In genomic region chr11:66020618-66021357, GRCh38 we compare ENCODE assay signal across 1 cellular context.
TF ChIP-seq lines count a peak whose summit lies in the region.

No MANE protein-coding gene starts in this region.

TF ChIP-seq in K562, 482 proteins besides CTCF, POLR2A, EP300 and RAD21 (continued from another document):
- TF ChIP-seq ZNF280B (CRISPR knock-in tag; IDR thresholded peaks at IDR 0.05) (no peak), ZNF696 (CRISPR knock-in tag; conservative IDR thresholded peaks at IDR 0.05) (no peak), ZNF445 (CRISPR knock-in tag; IDR thresholded peaks at IDR 0.05; ENCODE audit: low read depth) (no peak), HINFP (tag; conservative IDR thresholded peaks at IDR 0.05; ENCODE audit: low read depth) (no peak), SMAD2 (IDR thresholded peaks at IDR 0.05; ENCODE audit: low read depth, low read length) (no peak), KLF10 (CRISPR knock-in tag; IDR thresholded peaks at IDR 0.05) (no peak), RBM14 (IDR thresholded peaks at IDR 0.05; ENCODE audit: borderline replicate concordance, insufficient read depth, low read depth, low read length) (no peak), KLF16 (IDR thresholded peaks at IDR 0.05) (no peak), SRSF1 (IDR thresholded peaks at IDR 0.05; ENCODE audit: low read depth, low read length) (no peak), RFX5 (IDR thresholded peaks at IDR 0.05; ENCODE audit: low read depth, low read length) (no peak), PHF20 (IDR thresholded peaks at IDR 0.05; ENCODE audit: partially characterized antibody) (no peak), ZNF133 (CRISPR knock-in tag; IDR thresholded peaks at IDR 0.05) (no peak), ZFP1 (CRISPR knock-in tag; IDR thresholded peaks at IDR 0.05) (no peak), PML (IDR thresholded peaks at IDR 0.05; ENCODE audit: low read length) (no peak), GABPA (tag; conservative IDR thresholded peaks at IDR 0.05; ENCODE audit: low read depth) (peak; percentile 47), NEUROD1 (IDR thresholded peaks at IDR 0.05; ENCODE audit: borderline replicate concordance, low read depth, low read length, partially characterized antibody) (peak; percentile 54), SAFB (IDR thresholded peaks at IDR 0.05; ENCODE audit: borderline replicate concordance, low read depth, low read length) (no peak), LEF1 (IDR thresholded peaks at IDR 0.05) (no peak), CEBPG (CRISPR knock-in tag; IDR thresholded peaks at IDR 0.05) (no peak), CEBPG (tag; conservative IDR thresholded peaks at IDR 0.05 in 1 of 2, IDR thresholded peaks at IDR 0.05 in 1 of 2) (no peak), ARID1B (IDR thresholded peaks at IDR 0.05) (peak; percentile 64), DPF2 (IDR thresholded peaks at IDR 0.05) (peak; percentile 59; the same call in 1 of the 2 replicates), HDAC2 (IDR thresholded peaks at IDR 0.05) (no peak), RAD51 (IDR thresholded peaks at IDR 0.05; ENCODE audit: borderline replicate concordance, low read depth) (no peak), ZBTB33 (CRISPR knock-in tag; IDR thresholded peaks at IDR 0.05) (no peak), EZH2 (IDR thresholded peaks at IDR 0.05; ENCODE audit: borderline replicate concordance, low read depth, low read length) (no peak)
